In the genomic region with DNA sequence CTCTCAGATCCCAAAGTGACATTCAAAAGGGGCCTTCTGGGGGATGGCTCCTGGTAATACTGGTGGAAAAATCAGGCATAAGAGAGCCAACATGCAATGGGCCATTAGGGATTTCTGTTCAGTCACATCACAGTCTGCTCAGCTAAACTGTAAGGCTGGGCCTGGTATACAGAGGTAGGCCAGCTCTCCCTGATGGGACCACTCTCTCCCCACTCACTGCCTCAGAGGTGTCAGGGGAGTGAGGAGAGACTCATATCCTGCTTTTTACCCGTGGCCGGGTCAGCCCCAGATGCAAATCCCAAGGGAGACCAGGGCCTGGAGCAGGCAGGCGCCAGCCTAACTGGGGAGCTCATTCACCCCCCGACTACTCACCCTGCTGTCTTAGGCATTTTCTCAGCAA, we compare ENCODE assay signal across 25 cellular contexts. TPM values are rescaled to one million over a fixed set of nuclear protein-coding genes. Genes with fewer than 3 reads are reported as not detected.
DNase-seq lines count a peak whose midpoint lies in the region; ATAC-seq, FAIRE-seq and TF ChIP-seq lines count a peak whose summit lies in the region.
"Had no signal": no experiment of that assay in that cellular context is flagged by ENCODE, and none has a peak within 500 bp of the region (broad histone marks: within the 10 kb centered on the region; RNA-seq: fewer than 3 reads in every experiment).

No MANE protein-coding gene starts in this region.

- H3K56ac ChIP-seq in H1 (replicated peaks; ENCODE audit: insufficient read length, low read depth, low read length), result no peak overlapping the region

- H3K27ac ChIP-seq in Panc1 (ENCODE audit: low read length) (no peak overlapping the region), H1 (ENCODE audit: low read depth, low read length) (no peak overlapping the region), trophoblast cell (ENCODE audit: low read depth, low read length) (peak overlapping the region; percentile 24)
- H3K27ac ChIP-seq: C4-2B, HL-60, RWPE1 had no signal

- no peak overlapping the region for H4K5ac ChIP-seq in H1 (ENCODE audit: insufficient read length, low read depth, low read length)

- peak; percentile 47 for ATAC-seq in Panc1
- no peak for ATAC-seq in HG03108 (IDR thresholded peaks at IDR 0.05; ENCODE audit: unreplicated experiment)
- ATAC-seq in activated T-cell treated with anti-CD3 and anti-CD28 coated beads, Interleukin-2, amount 50 U/mL, for 72 hours (replicated peaks in 1 of 2), result no peak
- ATAC-seq: CD8-positive, alpha-beta T cell had no signal

- H3K4me3 ChIP-seq in Panc1 (ENCODE audit: low read depth in 2 of 2, low read length in 2 of 2), result no peak overlapping the region
- no peak overlapping the region for H3K4me3 ChIP-seq in H1 (ENCODE audit: extremely low read depth in 1 of 4, insufficient read depth in 2 of 4, low read depth in 3 of 4, low read length in 4 of 4)
- H3K4me3 ChIP-seq in trophoblast cell (ENCODE audit: low read depth, low read length), result no peak overlapping the region

- TF ChIP-seq CTCF in Panc1 (IDR thresholded peaks at IDR 0.05), result no peak
- no peak for TF ChIP-seq CTCF in H1 (IDR thresholded peaks at IDR 0.05; ENCODE audit: control extremely low read depth in 1 of 3, insufficient read depth in 1 of 3, low read depth in 1 of 3, low read length in 3 of 3)

- no peaks in the 10 kb centered on the region for H3K79me2 ChIP-seq in H1 (ENCODE audit: control insufficient read depth in 1 of 2, insufficient read depth in 2 of 2, low read length in 2 of 2)
- H3K79me2 ChIP-seq in trophoblast cell (ENCODE audit: control insufficient read depth, insufficient read depth, low read length, poor library complexity), result peaks cover 15% of the 10 kb centered on the region

- TF ChIP-seq POLR2A in H1 (IDR thresholded peaks at IDR 0.05; ENCODE audit: control extremely low read depth in 1 of 2, low read depth in 2 of 2, low read length in 2 of 2), result no peak

- no peaks in the 10 kb centered on the region for H3K23me2 ChIP-seq in H1 (ENCODE audit: low read depth, low read length)

- peak; percentile 33 for DNase-seq in EL
- DNase-seq in Panc1 (ENCODE audit: low read depth, low spot score), result no peak
- no peak for DNase-seq in H1 (ENCODE audit: low read depth in 1 of 2, low spot score in 2 of 2)
- no peak for DNase-seq in trophoblast cell
- no peak for DNase-seq in KBM-7
- DNase-seq in GOT3 (lab: John Stamatoyannopoulos, UW), result no peak
- no peak for DNase-seq in activated T-cell treated with anti-CD3 and anti-CD28 coated beads, Interleukin-2, amount 50 U/mL, for 72 hours
- DNase-seq: CD8-positive, alpha-beta T cell; DMS79; NCI-H1048; NCI-H1417 treated with DMSO at 0.1 percent for 48 hours; NCI-H1694 treated with DMSO at 0.1 percent for 48 hours; NCI-H2081 treated with DMSO at 0.1 percent for 48 hours; NCI-H2171; NCI-H510A; NCI-H69; SHP77 treated with DMSO at 0.1 percent for 48 hours had no signal

- no peak overlapping the region for H4K91ac ChIP-seq in H1 (replicated peaks; ENCODE audit: insufficient read length, low read length)
- peak overlapping the region; percentile 80 for H4K91ac ChIP-seq in trophoblast cell (ENCODE audit: low read depth, low read length)

- no peaks in the 10 kb centered on the region for H3K36me3 Mint-ChIP-seq in activated T-cell treated with anti-CD3 and anti-CD28 coated beads, Interleukin-2, amount 50 U/mL, for 72 hours (ENCODE audit: insufficient read depth in 2 of 2)
- H3K36me3 Mint-ChIP-seq: CD8-positive, alpha-beta T cell; IgD-negative memory B cell had no signal

- H3K79me1 ChIP-seq in H1 (ENCODE audit: low read depth, low read length), result no peaks in the 10 kb centered on the region
- H3K79me1 ChIP-seq in trophoblast cell (ENCODE audit: low read length), result peaks cover 49% of the 10 kb centered on the region

- FAIRE-seq in H1 (lab: Jason Lieb, UNC), result no peak
- FAIRE-seq: H54 had no signal

- H4K20me1 ChIP-seq in H1 (replicated peaks in 1 of 2; ENCODE audit: control insufficient read depth in 1 of 2, insufficient read depth in 2 of 2, low read length in 2 of 2), result no peaks in the 10 kb centered on the region

- no peak overlapping the region for H2BK20ac ChIP-seq in H1 (ENCODE audit: low read length)

- peak overlapping the region; percentile 30; the same call in 1 of the 2 replicates for H2BK5ac ChIP-seq in H1 (ENCODE audit: low read depth, low read length)
- peak overlapping the region; percentile 76 for H2BK5ac ChIP-seq in trophoblast cell (ENCODE audit: low read depth, low read length, poor library complexity)

- H3K9ac ChIP-seq in H1 (replicated peaks in 1 of 4; ENCODE audit: extremely low read depth in 1 of 4, low read depth in 3 of 4, low read length in 3 of 4) (no peak overlapping the region), trophoblast cell (ENCODE audit: low read length) (no peak overlapping the region)

- intact Hi-C loops in Panc1 (cut with micrococcal nuclease; ENCODE audit: unreplicated experiment), result no loop called here

- no peak for TF ChIP-seq EP300 in H1 (IDR thresholded peaks at IDR 0.05; ENCODE audit: borderline replicate concordance in 1 of 2, low read depth in 2 of 2, low read length in 2 of 2)

- no peak overlapping the region for H3K18ac ChIP-seq in H1 (ENCODE audit: extremely low read depth, low read length)
- H3K18ac ChIP-seq in trophoblast cell (ENCODE audit: low read length), result peak overlapping the region; percentile 78

- H2BK12ac ChIP-seq in H1 (ENCODE audit: low read depth, low read length) (no peak overlapping the region), trophoblast cell (ENCODE audit: low read length) (peak overlapping the region; percentile 95)

- H2BK120ac ChIP-seq in H1 (replicated peaks; ENCODE audit: low read depth, low read length) (no peak overlapping the region), trophoblast cell (ENCODE audit: insufficient read depth, low read length, poor library complexity) (peak overlapping the region; percentile 57)

- peaks cover 4% of the 10 kb centered on the region for H3K4me1 ChIP-seq in Panc1 (ENCODE audit: control insufficient read depth, insufficient read depth, low read length)
- H3K4me1 ChIP-seq in H1 (replicated peaks in 1 of 4; ENCODE audit: control insufficient read depth in 3 of 4, insufficient read depth in 4 of 4, low read length in 3 of 4), result peaks cover 0 to 2% (median 0%) of the 10 kb centered on the region in 4 experiments; a peak in 3 of 7 replicates
- H3K4me1 ChIP-seq in trophoblast cell (ENCODE audit: control insufficient read depth in 1 of 2, insufficient read depth in 2 of 2, low read length in 2 of 2), result peaks cover 11 to 28% of the 10 kb centered on the region in 2 experiments

- H2AFZ ChIP-seq in H1 (ENCODE audit: low read length) (0 out of 2 replicates have a peak overlapping the region, but pooled peaks have one; percentile 19), trophoblast cell (ENCODE audit: insufficient read depth, low read length, poor library complexity) (no peak overlapping the region)

- in situ Hi-C loops in Panc1 (cut with HindIII; ENCODE audit: low pct_unique_long_range_greater_than_20kb, low sequenced_read_pairs), result no loop called here
- in situ Hi-C loops in KBM-7 (cut with MboI; ENCODE audit: low pct_unique_long_range_greater_than_20kb, low sequenced_read_pairs), result no loop called here

- H3K4me2 ChIP-seq in H1 (ENCODE audit: insufficient read depth in 1 of 2, low read depth in 2 of 2, low read length in 2 of 2) (no peak overlapping the region), trophoblast cell (ENCODE audit: low read length) (no peak overlapping the region)

- H3K14ac ChIP-seq in H1 (ENCODE audit: insufficient read length) (no peak overlapping the region), trophoblast cell (ENCODE audit: low read length) (peak overlapping the region; percentile 86)

- TF ChIP-seq RAD21 in H1 (IDR thresholded peaks at IDR 0.05 in 1 of 2, conservative IDR thresholded peaks at IDR 0.05 in 1 of 2; ENCODE audit: low read depth in 2 of 2, low read length in 2 of 2), result no peak

- H4K12ac ChIP-seq in trophoblast cell (ENCODE audit: low read depth, low read length), result no peak overlapping the region

- H3K9me3 ChIP-seq in Panc1 (ENCODE audit: control insufficient read depth, insufficient read depth, low read depth, low read length) (no peaks in the 10 kb centered on the region), H1 (ENCODE audit: insufficient read depth in 2 of 2, low read depth in 1 of 2, low read length in 1 of 2) (no peaks in the 10 kb centered on the region), trophoblast cell (ENCODE audit: insufficient read depth, low read depth, low read length) (no peaks in the 10 kb centered on the region)
- H3K9me3 ChIP-seq: Caco-2 had no signal

- H3K23ac ChIP-seq in H1 (ENCODE audit: insufficient read length) (no peak overlapping the region), trophoblast cell (ENCODE audit: low read length) (no peak overlapping the region)

- H4K8ac ChIP-seq in H1 (ENCODE audit: extremely low read depth, insufficient read depth, low read length) (no peak overlapping the region), trophoblast cell (ENCODE audit: low read depth, low read length) (peak overlapping the region; percentile 75)

- H3K36me3 ChIP-seq in Panc1 (ENCODE audit: control insufficient read depth, insufficient read depth, low read length), result no peaks in the 10 kb centered on the region
- H3K36me3 ChIP-seq in H1 (ENCODE audit: control insufficient read depth in 2 of 4, insufficient read depth in 4 of 4, low read length in 3 of 4), result no peaks in the 10 kb centered on the region
- H3K36me3 ChIP-seq in trophoblast cell (ENCODE audit: control insufficient read depth in 1 of 2, insufficient read depth in 2 of 2, low read length in 2 of 2), result no peaks in the 10 kb centered on the region

- peaks cover 7% of the 10 kb centered on the region for H3K27me3 Mint-ChIP-seq in activated T-cell treated with anti-CD3 and anti-CD28 coated beads, Interleukin-2, amount 50 U/mL, for 72 hours (ENCODE audit: low read depth)

- H3K9me3 Mint-ChIP-seq in activated T-cell treated with anti-CD3 and anti-CD28 coated beads, Interleukin-2, amount 50 U/mL, for 72 hours, result no peaks in the 10 kb centered on the region
- H3K9me3 Mint-ChIP-seq: CD8-positive, alpha-beta T cell had no signal

- 88% methylated on average over 4 of the region's 4 CpGs; no CpG with 5 or more reads in 1 of the 2 experiments for WGBS in H1 (ENCODE audit: extremely low coverage in 1 of 2, insufficient coverage in 1 of 2, insufficient read length in 1 of 2, insufficient replicate concordance in 2 of 2, low coverage in 1 of 2, low lambda C conversion rate in 2 of 2, missing lambda C conversion rate in 1 of 2), 2 experiments
- WGBS in trophoblast cell (ENCODE audit: extremely low coverage, insufficient coverage, insufficient read length), result no CpG with 5 or more reads among the region's 4 CpGs

- no peaks in the 10 kb centered on the region for H3K4me1 Mint-ChIP-seq in activated T-cell treated with anti-CD3 and anti-CD28 coated beads, Interleukin-2, amount 50 U/mL, for 72 hours (ENCODE audit: low read depth)
- H3K4me1 Mint-ChIP-seq: B cell, IgD-negative memory B cell had no signal

- H2BK15ac ChIP-seq in H1 (ENCODE audit: low read length), result no peak overlapping the region

- BruUV-seq in Panc1 (replicated peaks; lab: Mats Ljungman, UMichigan), result no TSS peak

- H3K4ac ChIP-seq in H1 (replicated peaks; ENCODE audit: insufficient read length, low read depth, low read length), result no peak overlapping the region
- H3K4ac ChIP-seq in trophoblast cell (ENCODE audit: low read depth, low read length), result peak overlapping the region; percentile 78

- H2AK5ac ChIP-seq in H1 (ENCODE audit: low read depth, low read length) (no peak overlapping the region), trophoblast cell (ENCODE audit: low read length) (peak overlapping the region; percentile 86)

- H3K4me3 Mint-ChIP-seq in activated T-cell treated with anti-CD3 and anti-CD28 coated beads, Interleukin-2, amount 50 U/mL, for 72 hours, result no peak overlapping the region
- H3K4me3 Mint-ChIP-seq: B cell; CD8-positive, alpha-beta T cell; IgD-negative memory B cell had no signal

- H3K27me3 ChIP-seq in Panc1 (ENCODE audit: control insufficient read depth, insufficient read depth, low read length), result no peaks in the 10 kb centered on the region
- no peaks in the 10 kb centered on the region for H3K27me3 ChIP-seq in H1 (replicated peaks in 1 of 4; ENCODE audit: control insufficient read depth in 3 of 4, extremely low read depth in 1 of 4, insufficient read depth in 3 of 4, low read length in 3 of 4)
- H3K27me3 ChIP-seq in trophoblast cell (ENCODE audit: insufficient read depth, low read length), result no peaks in the 10 kb centered on the region

- POLR2A ChIA-PET in Panc1 (lab: Charles Lee), result no interaction called here
- POLR2A ChIA-PET in H1 (lab: Charles Lee; ENCODE audit: partially characterized antibody), result interaction anchor here (0.8 to 1.1 kb wide), 2 partner anchors 9 to 48 kb away, joined by 3 read pairs; partner anchors contain the start of gene TPM1

- no peak overlapping the region for H3K27ac Mint-ChIP-seq in activated T-cell treated with anti-CD3 and anti-CD28 coated beads, Interleukin-2, amount 50 U/mL, for 72 hours
- H3K27ac Mint-ChIP-seq: B cell; CD8-positive, alpha-beta T cell; IgD-negative memory B cell had no signal

- CTCF ChIA-PET in Panc1 (lab: Charles Lee), result no interaction called here
- CTCF ChIA-PET in H1 (lab: Charles Lee; ENCODE audit: partially characterized antibody), result interaction anchor here (1.2 kb wide), 1 partner anchor 215 kb away, joined by 3 read pairs; no protein-coding TSS in a partner anchor

RNA-seq across cellular contexts. Expression of gene TPM1, which starts 48.1 kb away (rescaled TPM):
- 298 TPM for total RNA-seq in Panc1 (2021; ENCODE audit: unreplicated experiment)
- 243 TPM for polyA plus RNA-seq in Panc1 (2012; ENCODE audit: insufficient read length)
- total RNA-seq in H1 (2021; fragmentation: NEBNext Ultra II Directional; extraction: Animal tissue kit (Norgen Biotek cat#: 25700)), result 571 and 579 TPM in 2 replicates
- 246 and 258 TPM in 2 replicates for polyA plus RNA-seq in H1 (2011; rRNA removed)
- 481 TPM for polyA plus RNA-seq in H1 (2011; cell fraction: cytosol; rRNA removed)
- polyA plus RNA-seq in H1 (2011; cell fraction: nucleus; rRNA removed), result 537 TPM
- 409 to 588 TPM (median 457 TPM) in 4 replicates for polyA plus RNA-seq in H1 (2012, experiment 1 of 2)
- 113 TPM for polyA plus RNA-seq in H1 (2012, experiment 2 of 2)
- 292 TPM for polyA plus RNA-seq in H1 (2013, experiment 1 of 2)
- 291 TPM for polyA plus RNA-seq in H1 (2013, experiment 2 of 2)
- 221 and 265 TPM in 2 replicates for polyA minus RNA-seq in H1 (2011; rRNA and poly(A)+ RNA removed)
- polyA minus RNA-seq in H1 (2011; cell fraction: cytosol; rRNA and poly(A)+ RNA removed), result 225 TPM
- polyA minus RNA-seq in H1 (2011; cell fraction: nucleus; rRNA and poly(A)+ RNA removed), result 741 TPM
- polyA plus RNA-seq in trophoblast cell (2013), result 3,520 and 3,660 TPM in 2 replicates
- total RNA-seq in activated T-cell treated with anti-CD3 and anti-CD28 coated beads, Interleukin-2, amount 50 U/mL, for 72 hours, result 1 to 10 TPM; 9.5 to 9.6 TPM

Comparison
In these comparisons a context has a peak if more than half of its experiments do, and no peak if none do; other contexts are left out.
1. RNA of gene TPM1, which starts 48.1 kb away (total RNA-seq): 571 to 579 TPM in H1 and 298 TPM in Panc1 (single experiment); 9.5 to 9.6 TPM in activated T-cell treated with anti-CD3 and anti-CD28 coated beads, Interleukin-2, amount 50 U/mL, for 72 hours; every median in the first group is over 10 times any median in the second.